ENCODE assay signal across 8 cellular contexts in genomic region chr5:55159763-55160492, GRCh38. TPM values are rescaled to one million over a fixed set of nuclear protein-coding genes. Genes with fewer than 3 reads are reported as not detected.
A peak's percentile ranks its signal among the peaks of the same experiment; 100 is the strongest.
DNase-seq lines count a peak whose midpoint lies in the region; ATAC-seq, FAIRE-seq and TF ChIP-seq lines count a peak whose summit lies in the region.

GPX8 (plus strand) TSS chr5:55160171; CDS start chr5:55160193, 22 bp downstream.

- CTCF ChIA-PET in WTC11 (lab: Charles Lee): interaction anchor here (0.5 to 2.1 kb wide), 43 partner anchors 9 to 916 kb away, joined by 3 to 137 read pairs (median 4); partner anchors contain the start of gene CDC20B

- TF ChIP-seq POLR2A in heart left ventricle (IDR thresholded peaks at IDR 0.05): no peak

- H3K36me3 ChIP-seq in heart left ventricle (peaks cover 0 to 17% (median 0%) of the 10 kb centered on the region in 9 donors), pancreas (no peaks in the 10 kb centered on the region)

- H3K4me1 Mint-ChIP-seq in WTC11: peaks cover 8% of the 10 kb centered on the region

- H3K36me3 Mint-ChIP-seq in WTC11: peaks cover 20% of the 10 kb centered on the region

- peaks cover 10% of the 10 kb centered on the region for H3K9me3 Mint-ChIP-seq in WTC11

- H3K27me3 Mint-ChIP-seq in WTC11 (ENCODE audit: low read depth): peaks cover 10% of the 10 kb centered on the region

- TF ChIP-seq CTCF in WTC11 (IDR thresholded peaks at IDR 0.05) (no peak), heart left ventricle (IDR thresholded peaks at IDR 0.05) (peak; percentile 31 to 72 (median 56)), pancreas (IDR thresholded peaks at IDR 0.05) (peak in 3 of 4 donors; percentile 21 to 35 (median 31))

- ATAC-seq in WTC11 (peak; percentile 94), heart left ventricle (peak; percentile 55 to 90 (median 86)), pancreas (peak; percentile 89 to 92 (median 90)), GM21529 (IDR thresholded peaks at IDR 0.05; ENCODE audit: unreplicated experiment) (no peak)

- intact Hi-C loops in heart left ventricle (cut with DNase I) (loop anchor here in 3 of 10 donors (10.0 kb wide), 2 partner anchors 535 to 645 kb away; partner anchors contain the start of gene SNX18 (in 2 of the 3)), pancreas (cut with DNase I) (loop anchor here in 1 of 3 donors (10.0 kb wide), 1 partner anchor 255 kb away; no protein-coding TSS in a partner anchor)

- H3K4me3 ChIP-seq in heart left ventricle (peak within 1 kb of the TSS; percentile 2 to 63 (median 48)), pancreas (peak within 1 kb of the TSS; percentile 8 to 41 (median 29))

- H3K27ac Mint-ChIP-seq in WTC11: peak within 1 kb of the TSS; percentile 97

- peak; percentile 15 for DNase-seq in NCI-H2227 (lab: John Stamatoyannopoulos, UW; ENCODE audit: unreplicated experiment)
- DNase-seq in NCI-H2227 treated with DMSO at 0.1 percent for 48 hours (lab: John Stamatoyannopoulos, UW): no peak
- DNase-seq in NAMALWA (ENCODE audit: low spot score): peak; percentile 53
- DNase-seq in WTC11 (ENCODE audit: low spot score): peak; percentile 21
- peak in 2 of 5 donors; percentile 22 to 27 for DNase-seq in heart left ventricle
- DNase-seq in pancreas: peak in 3 of 6 donors; percentile 9 to 45 (median 44)
- DNase-seq in activated CD4-positive, CD25-positive, alpha-beta regulatory T cell (lab: John Stamatoyannopoulos, UW): no peak

- peak; percentile 59 for FAIRE-seq in pancreas (lab: Jason Lieb, UNC)

- peak within 1 kb of the TSS; percentile 95 for H3K4me3 Mint-ChIP-seq in WTC11

- H3K27me3 ChIP-seq in heart left ventricle: peaks cover 0 to 9% (median 0%) of the 10 kb centered on the region in 9 donors
- H3K27me3 ChIP-seq in pancreas: no peaks in the 10 kb centered on the region

- 0 to 4% (median 2%) methylated on average over 10 of the region's 10 CpGs for WGBS in heart left ventricle, 4 donors
- 3 to 5% methylated on average over 10 of the region's 10 CpGs for WGBS in pancreas, 2 donors

- no peaks in the 10 kb centered on the region for H3K9me3 ChIP-seq in heart left ventricle
- H3K9me3 ChIP-seq in pancreas: no peaks in the 10 kb centered on the region

- H3K27ac ChIP-seq in heart left ventricle (peak within 1 kb of the TSS in 11 of 12 donors; percentile 14 to 72 (median 55)), pancreas (peak within 1 kb of the TSS in 2 of 4 donors; percentile 24 to 48)

- H3K4me1 ChIP-seq in heart left ventricle (peaks cover 0 to 6% (median 4%) of the 10 kb centered on the region in 12 donors), pancreas (peaks cover 0 to 3% (median 0%) of the 10 kb centered on the region in 3 donors)

- POLR2A ChIA-PET in WTC11 (lab: Charles Lee): interaction anchor here (0.7 to 1.3 kb wide), 6 partner anchors 13 to 274 kb away, joined by 3 to 5 read pairs (median 3); no protein-coding TSS in a partner anchor

TF ChIP-seq in WTC11, 78 proteins besides CTCF, POLR2A, EP300 and RAD21:
- no peak for TF ChIP-seq E2F5 (CRISPR knock-in tag; IDR thresholded peaks at IDR 0.05)
- peak; percentile 49; the same call in 1 of the 2 replicates for TF ChIP-seq PRDM15 (CRISPR knock-in tag; IDR thresholded peaks at IDR 0.05)
TF ChIP-seq in WTC11: peak in this region for 1.

RNA-seq across cellular contexts. Expression of gene GPX8, which starts in this region (rescaled TPM):
- 30.6 to 39.2 TPM (median 33.7 TPM) in 3 replicates for total RNA-seq in WTC11 (2021)
- 10 to 100 TPM in 2 of 9 donors, 1 to 10 TPM in 7; 3.9 to 16.1 (median 5.1) TPM for total RNA-seq in heart left ventricle
- polyA plus RNA-seq in heart left ventricle: 10 to 100 TPM in 1 of 2 donors, 1 to 10 TPM in 1; 4.0 to 12.2 TPM
- total RNA-seq in pancreas: 10 to 100 TPM in 1 of 6 donors, 1 to 10 TPM in 5; 2.8 to 13.4 (median 6.9) TPM
- 1 to 10 TPM; 2.5 to 2.7 TPM for polyA plus RNA-seq in pancreas

Comparison
In these comparisons a context has a peak if more than half of its experiments do, and no peak if none do; other contexts are left out.
1. DNase-seq: peak in NCI-H2227 (single experiment), NAMALWA (single experiment) and WTC11 (single experiment); none in NCI-H2227 treated with DMSO at 0.1 percent for 48 hours (single experiment) and activated CD4-positive, CD25-positive, alpha-beta regulatory T cell (0 of 4).